ENCODE assay signal across 1 cellular context in genomic region chr5:109387408-109387974, GRCh38.
TF ChIP-seq lines count a peak whose summit lies in the region.

No MANE protein-coding gene starts in this region.

TF ChIP-seq in GM12878, 131 proteins besides CTCF, POLR2A, EP300 and RAD21 (continued from another document):
- TF ChIP-seq MEF2B (IDR thresholded peaks at IDR 0.05; ENCODE audit: partially characterized antibody, poor library complexity, severe bottlenecking) (no peak), MTA2 (IDR thresholded peaks at IDR 0.05; ENCODE audit: low read depth) (no peak), ZBED1 (IDR thresholded peaks at IDR 0.05; ENCODE audit: borderline replicate concordance) (no peak), YY1 (IDR thresholded peaks at IDR 0.05; ENCODE audit: low read depth, low read length) (no peak), ATF3 (IDR thresholded peaks at IDR 0.05; ENCODE audit: borderline replicate concordance, extremely low read depth, low read depth, low read length) (no peak), TCF12 (IDR thresholded peaks at IDR 0.05; ENCODE audit: low read depth, low read length) (no peak), ELK1 (IDR thresholded peaks at IDR 0.05; ENCODE audit: low read depth, low read length) (no peak), PML (IDR thresholded peaks at IDR 0.05; ENCODE audit: low read length) (no peak), ZNF592 (IDR thresholded peaks at IDR 0.05) (no peak), USF2 (IDR thresholded peaks at IDR 0.05; ENCODE audit: borderline replicate concordance, low read depth, low read length) (no peak), EGR1 (IDR thresholded peaks at IDR 0.05; ENCODE audit: borderline replicate concordance in 1 of 2, low read depth in 2 of 2, low read length in 2 of 2) (no peak)
